15 cellular contexts compared by ENCODE assay signal in the genomic region with DNA sequence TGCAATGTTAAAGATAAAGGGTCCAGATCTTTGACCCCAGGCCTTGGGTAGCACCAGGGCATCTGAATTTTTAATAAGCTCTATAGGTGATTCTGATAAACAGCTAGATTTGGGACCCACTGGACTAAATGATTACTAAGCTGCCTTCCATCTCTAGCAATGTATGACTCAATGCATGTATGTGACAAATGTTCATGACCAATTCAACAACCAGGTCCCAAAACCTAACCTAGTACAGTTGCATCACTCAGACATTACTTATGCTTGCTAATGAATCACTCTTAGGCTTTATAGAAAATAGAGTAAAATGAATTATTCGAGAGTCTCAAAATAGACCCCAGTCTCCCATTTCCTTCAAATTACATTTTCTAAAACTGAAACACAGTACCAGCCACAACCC. TPM values are rescaled to one million over a fixed set of nuclear protein-coding genes. Genes with fewer than 3 reads are reported as not detected.
DNase-seq lines count a peak whose midpoint lies in the region; ATAC-seq and TF ChIP-seq lines count a peak whose summit lies in the region.
"Had no signal": no experiment of that assay in that cellular context is flagged by ENCODE, and none has a peak within 500 bp of the region (broad histone marks: within the 10 kb centered on the region; RNA-seq: fewer than 3 reads in every experiment).

No MANE protein-coding gene starts in this region.

- no peak overlapping the region for H2BK120ac ChIP-seq in mesendoderm (ENCODE audit: low read depth, low read length)

- H4K8ac ChIP-seq in mesendoderm (ENCODE audit: low read depth, low read length): no peak overlapping the region

- H3K9ac ChIP-seq in GM23248: peak overlapping the region; percentile 5; the same call in 1 of the 2 replicates
- H3K9ac ChIP-seq in mesendoderm (ENCODE audit: low read length): no peak overlapping the region

- H4K5ac ChIP-seq in mesendoderm (ENCODE audit: low read length): no peak overlapping the region

- H3K9me3 ChIP-seq in GM23248 (ENCODE audit: low read depth) (no peaks in the 10 kb centered on the region), ascending aorta (no peaks in the 10 kb centered on the region), right cardiac atrium (ENCODE audit: control insufficient read depth, low read length) (no peaks in the 10 kb centered on the region)
- H3K9me3 ChIP-seq: HAP-1 had no signal

- H3K9me2 ChIP-seq in GM23248 (ENCODE audit: insufficient read depth): no peaks in the 10 kb centered on the region

- H3F3A ChIP-seq in GM23248 (ENCODE audit: insufficient read depth): peaks cover 8% of the 10 kb centered on the region

- no peak overlapping the region for H3K23ac ChIP-seq in mesendoderm (ENCODE audit: low read length)

- H3K4ac ChIP-seq in mesendoderm (ENCODE audit: low read depth, low read length): no peak overlapping the region

- H3K79me2 ChIP-seq in ACC112 (ENCODE audit: control insufficient read depth, insufficient read depth, low read length, unreplicated experiment) (no peaks in the 10 kb centered on the region), GM23248 (ENCODE audit: insufficient read depth) (no peaks in the 10 kb centered on the region), mesendoderm (ENCODE audit: control insufficient read depth, insufficient read depth, low read length) (no peaks in the 10 kb centered on the region)

- intact Hi-C loops in ascending aorta (cut with DNase I): no loop called here
- intact Hi-C loops in right cardiac atrium (cut with DNase I): no loop called here

- H3K4me3 ChIP-seq in ACC112 (ENCODE audit: low read depth, low read length) (no peak overlapping the region), GM23248 (no peak overlapping the region), ascending aorta (no peak overlapping the region), right cardiac atrium (ENCODE audit: low read length) (no peak overlapping the region), mesendoderm (ENCODE audit: low read length) (no peak overlapping the region)
- H3K4me3 ChIP-seq: HAP-1 had no signal

- no peak for ATAC-seq in right cardiac atrium
- ATAC-seq in GM21360 (IDR thresholded peaks at IDR 0.05; ENCODE audit: unreplicated experiment): no peak

- H3K27me3 ChIP-seq in ACC112 (ENCODE audit: insufficient read depth, low read length): no peaks in the 10 kb centered on the region
- H3K27me3 ChIP-seq in GM23248 (replicated peaks; ENCODE audit: insufficient read depth): no peaks in the 10 kb centered on the region
- H3K27me3 ChIP-seq in ascending aorta: no peaks in the 10 kb centered on the region
- no peaks in the 10 kb centered on the region for H3K27me3 ChIP-seq in right cardiac atrium (ENCODE audit: control insufficient read depth, insufficient read depth)
- H3K27me3 ChIP-seq in mesendoderm (ENCODE audit: insufficient read depth, low read length, poor library complexity): no peaks in the 10 kb centered on the region

- TF ChIP-seq CTCF in ascending aorta (IDR thresholded peaks at IDR 0.05): no peak
- TF ChIP-seq CTCF in GM10266 (IDR thresholded peaks at IDR 0.05; ENCODE audit: control insufficient read depth, insufficient read depth, low read depth, missing control alignments): no peak

- no peak overlapping the region for H2BK15ac ChIP-seq in mesendoderm (replicated peaks; ENCODE audit: low read depth)

- WGBS in GM23248 (ENCODE audit: low coverage in 1 of 2, low lambda C conversion rate in 2 of 2, missing lambda C conversion rate in 2 of 2), 2 experiments: 0 to 8% methylated on average over 1 of the region's 1 CpG
- 93% methylated on average over 1 of the region's 1 CpG for WGBS in right cardiac atrium
- no CpG with 5 or more reads among the region's 1 CpG for WGBS in mesendoderm (ENCODE audit: extremely low coverage, insufficient coverage, low lambda C conversion rate)

- no peaks in the 10 kb centered on the region for H3K79me1 ChIP-seq in mesendoderm (ENCODE audit: low read length)

- H3K36me3 ChIP-seq in ACC112 (ENCODE audit: insufficient read depth, low read length) (no peaks in the 10 kb centered on the region), GM23248 (ENCODE audit: low read depth) (no peaks in the 10 kb centered on the region), ascending aorta (no peaks in the 10 kb centered on the region), mesendoderm (ENCODE audit: control insufficient read depth, insufficient read depth, low read length) (no peaks in the 10 kb centered on the region)
- H3K36me3 ChIP-seq: HAP-1 had no signal

- H3K56ac ChIP-seq in mesendoderm (ENCODE audit: low read length): no peak overlapping the region

- H2AFZ ChIP-seq in ACC112 (ENCODE audit: low read length, unreplicated experiment) (no peak overlapping the region), GM23248 (no peak overlapping the region)

- H3K18ac ChIP-seq in mesendoderm (ENCODE audit: low read length): no peak overlapping the region

- H3K4me1 ChIP-seq in ACC112 (ENCODE audit: control insufficient read depth, insufficient read depth, low read length, unreplicated experiment): peaks cover 9% of the 10 kb centered on the region
- H3K4me1 ChIP-seq in GM23248 (ENCODE audit: insufficient read depth): peaks cover 41% of the 10 kb centered on the region
- H3K4me1 ChIP-seq in ascending aorta: peaks cover 0 to 25% of the 10 kb centered on the region in 2 donors
- peaks cover 20% of the 10 kb centered on the region for H3K4me1 ChIP-seq in right cardiac atrium (ENCODE audit: control insufficient read depth, insufficient read depth, low read length)
- H3K4me1 ChIP-seq in mesendoderm (ENCODE audit: control insufficient read depth, low read depth, low read length): no peaks in the 10 kb centered on the region
- H3K4me1 ChIP-seq: HAP-1 had no signal

- in situ Hi-C loops in GM23248 (cut with MboI): no loop called here

- DNase-seq in GM23248: peak; percentile 94
- DNase-seq in ascending aorta (ENCODE audit: low spot score in 2 of 2): no peak
- DNase-seq in right cardiac atrium: no peak
- DNase-seq in mesendoderm: no peak
- DNase-seq in stimulated activated CD8-positive, alpha-beta memory T cell treated with anti-CD3 and anti-CD28 coated beads, Interleukin-4, amount 100 ng/mL, for 48 hours: no peak
- no peak for DNase-seq in GM10266 (ENCODE audit: extremely low spot score)
- DNase-seq: activated CD4-positive, CD25-positive, alpha-beta regulatory T cell treated with anti-CD3 and anti-CD28 coated beads, Interleukin-2, amount 50 U/mL, for 72 hours; activated naive CD4-positive, alpha-beta T cell treated with anti-CD3 and anti-CD28 coated beads, Interleukin-2, amount 10 ng/mL, durations not matched to agents 7 days and 5 days; CD4-positive, alpha-beta T cell; NCI-H510A; stimulated activated CD4-positive, alpha-beta T cell treated with anti-CD3 and anti-CD28 coated beads, Interleukin-4, amount 100 ng/mL, for 24 hours; substantia nigra had no signal

- no peak overlapping the region for H2AK5ac ChIP-seq in mesendoderm (ENCODE audit: low read length)

- peak overlapping the region; percentile 8 for H3K4me2 ChIP-seq in GM23248 (ENCODE audit: unreplicated experiment)
- no peak overlapping the region for H3K4me2 ChIP-seq in mesendoderm (ENCODE audit: low read length)

- H4K20me1 ChIP-seq in GM23248 (ENCODE audit: insufficient read depth): no peaks in the 10 kb centered on the region

- no peak overlapping the region for H2BK5ac ChIP-seq in mesendoderm (ENCODE audit: low read length)

- H3K27ac ChIP-seq in ACC112 (ENCODE audit: low read depth, low read length) (peak overlapping the region; percentile 12; the same call in 1 of the 2 replicates), GM23248 (peak overlapping the region; percentile 71), ascending aorta (peak overlapping the region; percentile 57 to 77), right cardiac atrium (ENCODE audit: low read length) (peak overlapping the region; percentile 87), mesendoderm (ENCODE audit: low read depth, low read length) (no peak overlapping the region)

RNA-seq across cellular contexts. Expression of gene RCAN1, which starts 35.5 kb away (rescaled TPM):
- total RNA-seq in GM23248 (2014; rRNA removed; shearing (Covaris generic)): 65.9 and 74.1 TPM in 2 replicates
- 76.3 and 77.3 TPM in 2 replicates for polyA plus RNA-seq in GM23248 (2016; fragmentation: Nextera tagmentation; extraction: Ambion mirVana)
- total RNA-seq in ascending aorta: 12.5 TPM
- 10 to 100 TPM; 26.7 to 39.7 (median 30.7) TPM for total RNA-seq in right cardiac atrium
- polyA plus RNA-seq in right cardiac atrium: 32.4 TPM
- polyA plus RNA-seq in mesendoderm (2013, experiment 1 of 2): 4.2 TPM
- polyA plus RNA-seq in mesendoderm (2013, experiment 2 of 2): 3.9 TPM
